ENCODE assay signal across 8 cellular contexts in the genomic region with DNA sequence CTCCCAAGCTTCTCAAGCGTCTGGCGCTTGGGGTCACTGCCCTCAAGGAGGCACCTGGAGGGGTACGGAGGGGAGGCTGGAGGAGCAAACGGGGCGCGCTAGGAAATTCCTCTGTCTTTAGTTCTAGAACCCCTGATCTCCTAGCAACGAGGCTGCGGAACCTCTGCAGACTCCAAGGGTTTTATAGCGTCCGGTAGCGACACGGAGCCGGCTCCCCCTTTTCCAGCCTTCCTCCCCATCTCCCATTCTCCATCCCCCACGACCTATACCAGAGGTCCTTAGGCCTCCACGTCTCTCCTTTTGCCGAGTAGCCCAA. TPM values are rescaled to one million over a fixed set of nuclear protein-coding genes. Genes with fewer than 3 reads are reported as not detected.
A peak's percentile ranks its signal among the peaks of the same experiment; 100 is the strongest.
DNase-seq lines count a peak whose midpoint lies in the region; TF ChIP-seq lines count a peak whose summit lies in the region.

No MANE protein-coding gene starts in this region.

- H3F3A ChIP-seq in neural progenitor cell (ENCODE audit: low read depth) = peaks cover 13% of the 10 kb centered on the region

- peak overlapping the region; percentile 100 for H3K27ac Mint-ChIP-seq in neural progenitor cell

- peaks cover 6% of the 10 kb centered on the region for H3K4me1 Mint-ChIP-seq in neural progenitor cell

- H3K4me3 Mint-ChIP-seq in neural progenitor cell = peak overlapping the region; percentile 99

- peak overlapping the region; percentile 76 for H3K4me3 ChIP-seq in MG63
- H3K4me3 ChIP-seq in dorsolateral prefrontal cortex = peak overlapping the region; percentile 38 to 100 (median 95)
- no peak overlapping the region for H3K4me3 ChIP-seq in neural progenitor cell

- DNase-seq in MG63 = no peak
- DNase-seq in dorsolateral prefrontal cortex = no peak
- DNase-seq in neural progenitor cell (ENCODE audit: low spot score) = no peak
- no peak for DNase-seq in NCI-H2196 treated with DMSO at 0.1 percent for 48 hours (lab: John Stamatoyannopoulos, UW; ENCODE audit: unreplicated experiment)
- no peak for DNase-seq in NCI-H2196 (lab: John Stamatoyannopoulos, UW; ENCODE audit: unreplicated experiment)
- no peak for DNase-seq in NCI-H748 (lab: John Stamatoyannopoulos, UW; ENCODE audit: unreplicated experiment)
- no peak for DNase-seq in NCI-H2029 treated with DMSO at 0.1 percent for 48 hours (lab: John Stamatoyannopoulos, UW)

- H3K9me3 ChIP-seq in MG63 (no peaks in the 10 kb centered on the region), neural progenitor cell (ENCODE audit: low read depth) (no peaks in the 10 kb centered on the region)

- intact Hi-C loops in dorsolateral prefrontal cortex (cut with DNase I) = loop anchor here (1.0 to 5.0 kb wide), 5 partner anchors 37 to 131 kb away; a partner anchor contains a TSS

- H2AFZ ChIP-seq in neural progenitor cell (replicated peaks) = no peak overlapping the region

- H3K27ac ChIP-seq in C4-2B (peak overlapping the region; percentile 86), dorsolateral prefrontal cortex (peak overlapping the region in 56 of 59 donors; percentile 89 to 99 (median 97)), neural progenitor cell (no peak overlapping the region)

- H3K9me3 Mint-ChIP-seq in neural progenitor cell = no peaks in the 10 kb centered on the region

- H3K4me1 ChIP-seq in neural progenitor cell = no peaks in the 10 kb centered on the region

- TF ChIP-seq CTCF in C4-2B (conservative IDR thresholded peaks at IDR 0.05) (peak; percentile 40; the same call in 1 of the 2 replicates), dorsolateral prefrontal cortex (IDR thresholded peaks at IDR 0.05 in 54 of 56, conservative IDR thresholded peaks at IDR 0.05 in 2 of 56; ENCODE audit: low read depth in 1 of 56, partially characterized antibody in 56 of 56) (peak in 2 of 56 donors; percentile 6 to 7), neural progenitor cell (IDR thresholded peaks at IDR 0.05) (no peak)

- H3K36me3 Mint-ChIP-seq in neural progenitor cell = peaks cover 4% of the 10 kb centered on the region

- H3K27me3 ChIP-seq in MG63 (no peaks in the 10 kb centered on the region), dorsolateral prefrontal cortex (no peaks in the 10 kb centered on the region), neural progenitor cell (no peaks in the 10 kb centered on the region)

- peaks cover 29% of the 10 kb centered on the region for H3K36me3 ChIP-seq in MG63
- H3K36me3 ChIP-seq in neural progenitor cell = no peaks in the 10 kb centered on the region

- H3K27me3 Mint-ChIP-seq in neural progenitor cell (ENCODE audit: insufficient read depth, low read depth) = peaks cover 5% of the 10 kb centered on the region

- peaks cover 23% of the 10 kb centered on the region for H3K79me2 ChIP-seq in neural progenitor cell (ENCODE audit: low read depth)

- no peak overlapping the region for H3K9ac ChIP-seq in neural progenitor cell

- peaks cover 5% of the 10 kb centered on the region for H4K20me1 ChIP-seq in neural progenitor cell (ENCODE audit: low read depth)

- H3K4me2 ChIP-seq in neural progenitor cell = peak overlapping the region; percentile 95

RNA-seq across cellular contexts. Expression of a gene that starts 0.6 kb away (rescaled TPM):
- 64.9 and 78.6 TPM in 2 replicates for total RNA-seq in MG63 (2014; rRNA removed; shearing (Covaris generic); ENCODE audit: low replicate concordance)
- 100 to 1,000 TPM in 36 of 120 experiments, 10 to 100 TPM in 84; 63.9 to 118 (median 94.7) TPM for total RNA-seq in dorsolateral prefrontal cortex
- total RNA-seq in neural progenitor cell (ENCODE audit: low replicate concordance) = 21.0 and 61.7 TPM in 2 replicates

RNA-seq across cellular contexts. Expression of a gene that starts 35.7 kb away (rescaled TPM):
- total RNA-seq in MG63 (2014; rRNA removed; shearing (Covaris generic); ENCODE audit: low replicate concordance) = 18.0 and 28.5 TPM in 2 replicates
- total RNA-seq in dorsolateral prefrontal cortex (100 to 1,000 TPM in 106 of 120 experiments, 10 to 100 TPM in 14; 57.0 to 207 (median 139) TPM), neural progenitor cell (ENCODE audit: low replicate concordance) (11.7 and 31.5 TPM in 2 replicates)

RNA-seq across cellular contexts. Expression of a gene that starts 36.7 kb away (rescaled TPM):
- total RNA-seq in MG63 (2014; rRNA removed; shearing (Covaris generic); ENCODE audit: low replicate concordance) = 48.3 and 73.0 TPM in 2 replicates
- total RNA-seq in dorsolateral prefrontal cortex (100 to 1,000 TPM in 28 of 120 experiments, 10 to 100 TPM in 92; 60.7 to 127 (median 92.5) TPM), neural progenitor cell (ENCODE audit: low replicate concordance) (0.97 and 4.5 TPM in 2 replicates)

RNA-seq across cellular contexts. Expression of a gene that starts 43.4 kb away (rescaled TPM):
- total RNA-seq in MG63 (2014; rRNA removed; shearing (Covaris generic); ENCODE audit: low replicate concordance) = 77.1 and 147 TPM in 2 replicates
- total RNA-seq in dorsolateral prefrontal cortex = 10 to 100 TPM; 16.4 to 85.7 (median 36.1) TPM
- 2.4 and 4.4 TPM in 2 replicates for total RNA-seq in neural progenitor cell (ENCODE audit: low replicate concordance)

RNA-seq across cellular contexts. Expression of a gene that starts 47.7 kb away (rescaled TPM):
- 90.0 and 113 TPM in 2 replicates for total RNA-seq in MG63 (2014; rRNA removed; shearing (Covaris generic); ENCODE audit: low replicate concordance)
- 10 to 100 TPM; 16.6 to 44.6 (median 24.7) TPM for total RNA-seq in dorsolateral prefrontal cortex
- total RNA-seq in neural progenitor cell (ENCODE audit: low replicate concordance) = 47.2 and 88.3 TPM in 2 replicates
